ENCODE assay signal across 9 cellular contexts in genomic region chr19:58386166-58386575, GRCh38. TPM values are rescaled to one million over a fixed set of nuclear protein-coding genes. Genes with fewer than 3 reads are reported as not detected.
A peak's percentile ranks its signal among the peaks of the same experiment; 100 is the strongest.
DNase-seq lines count a peak whose midpoint lies in the region; ATAC-seq and TF ChIP-seq lines count a peak whose summit lies in the region.
"Had no signal": no experiment of that assay in that cellular context is flagged by ENCODE, and none has a peak within 500 bp of the region (broad histone marks: within the 10 kb centered on the region; RNA-seq: fewer than 3 reads in every experiment).

No MANE protein-coding gene starts in this region.

- peak overlapping the region; percentile 99 for H3K4me3 Mint-ChIP-seq in HFFc6

- no peaks in the 10 kb centered on the region for H3K9me3 ChIP-seq in DOHH2 (ENCODE audit: control insufficient read depth, insufficient read depth, low read length)
- no peaks in the 10 kb centered on the region for H3K9me3 ChIP-seq in WERI-Rb-1 (ENCODE audit: severe bottlenecking)
- no peaks in the 10 kb centered on the region for H3K9me3 ChIP-seq in sigmoid colon

- DNase-seq in HFFc6 (no peak), WERI-Rb-1 (peak; percentile 35), Right ventricle myocardium superior (no peak), sigmoid colon (no peak), cerebellum (ENCODE audit: low spot score) (no peak), SIG-M5 treated with dmso at 0.1 percent for 504 hours (lab: John Stamatoyannopoulos, UW; ENCODE audit: unreplicated experiment) (no peak), NAMALWA (ENCODE audit: low spot score) (no peak)

- H3K9me2 ChIP-seq in DOHH2 (replicated peaks; ENCODE audit: control insufficient read depth, low read length): no peaks in the 10 kb centered on the region

- TF ChIP-seq CTCF in DOHH2 (IDR thresholded peaks at IDR 0.05; ENCODE audit: low read depth, low read length, poor library complexity, severe bottlenecking) (no peak), HFFc6 (IDR thresholded peaks at IDR 0.05) (no peak), WERI-Rb-1 (IDR thresholded peaks at IDR 0.05; ENCODE audit: low read depth, low read length) (no peak), sigmoid colon (IDR thresholded peaks at IDR 0.05) (no peak)

- no peak for TF ChIP-seq EP300 in sigmoid colon (IDR thresholded peaks at IDR 0.05)

- peaks cover 9% of the 10 kb centered on the region for H3K27me3 Mint-ChIP-seq in HFFc6 (ENCODE audit: insufficient read depth)

- peaks cover 11% of the 10 kb centered on the region for H3F3A ChIP-seq in DOHH2 (ENCODE audit: control insufficient read depth, insufficient read depth)

- peak; percentile 23 for ATAC-seq in Right ventricle myocardium superior (ENCODE audit: poor library complexity)

- H3K4me3 ChIP-seq in DOHH2 (ENCODE audit: low read length) (peak overlapping the region; percentile 88), WERI-Rb-1 (ENCODE audit: low read depth, low read length) (peak overlapping the region; percentile 98), sigmoid colon (peak overlapping the region; percentile 66 to 87 (median 82))

- H3K27ac ChIP-seq in DOHH2 (ENCODE audit: low read depth, low read length) (peak overlapping the region; percentile 82), WERI-Rb-1 (peak overlapping the region; percentile 98), sigmoid colon (peak overlapping the region; percentile 93 to 98 (median 98))

- peak overlapping the region; percentile 97 for H3K27ac Mint-ChIP-seq in HFFc6

- H3K36me3 Mint-ChIP-seq in HFFc6 (ENCODE audit: low read depth): peaks cover 30% of the 10 kb centered on the region

- H3K36me3 ChIP-seq in DOHH2 (ENCODE audit: control insufficient read depth, low read length) (peaks cover 36% of the 10 kb centered on the region), WERI-Rb-1 (peaks cover 30% of the 10 kb centered on the region), sigmoid colon (peaks cover 0 to 29% (median 8%) of the 10 kb centered on the region in 4 donors)

- no peaks in the 10 kb centered on the region for H3K27me3 ChIP-seq in DOHH2 (ENCODE audit: control insufficient read depth, low read length)
- no peaks in the 10 kb centered on the region for H3K27me3 ChIP-seq in WERI-Rb-1 (ENCODE audit: insufficient read depth, low read depth, severe bottlenecking)
- H3K27me3 ChIP-seq in sigmoid colon: no peaks in the 10 kb centered on the region

- peaks cover 71% of the 10 kb centered on the region for H3K79me2 ChIP-seq in DOHH2 (ENCODE audit: control insufficient read depth, low read length)

- peaks cover 44% of the 10 kb centered on the region for H3K4me1 ChIP-seq in DOHH2 (ENCODE audit: control insufficient read depth, low read length)
- H3K4me1 ChIP-seq in sigmoid colon: peaks cover 0 to 58% (median 34%) of the 10 kb centered on the region in 4 donors

- peaks cover 14% of the 10 kb centered on the region for H4K20me1 ChIP-seq in DOHH2 (ENCODE audit: control insufficient read depth, insufficient read depth, low read depth, low read length)

- intact Hi-C loops in Right ventricle myocardium superior (cut with DNase I): no loop called here
- intact Hi-C loops in sigmoid colon (cut with DNase I): loop anchor here (2.0 kb wide), 1 partner anchor 23 kb away; the partner anchor contains the start of gene ZNF584

- no peaks in the 10 kb centered on the region for H3K9me3 Mint-ChIP-seq in HFFc6

- 1 to 2% methylated on average over 29 of the region's 29 CpGs for WGBS in sigmoid colon, 2 donors

- peak overlapping the region; percentile 98 for H3K4me2 ChIP-seq in DOHH2 (ENCODE audit: low read length)

- H3K4me1 Mint-ChIP-seq in HFFc6 (ENCODE audit: low read depth): peaks cover 35% of the 10 kb centered on the region

- TF ChIP-seq POLR2A in sigmoid colon (IDR thresholded peaks at IDR 0.05): no peak

RNA-seq across cellular contexts. Expression of gene RPS5, which starts 0.9 kb away (rescaled TPM):
- 1,000 to 10,000 TPM in 4 of 6 experiments, 100 to 1,000 TPM in 2; 958 to 1,072 (median 1,017) TPM for total RNA-seq in HFFc6 (2021; fragmentation: NEBNext Ultra II Directional; extraction: Animal tissue kit (Norgen Biotek cat#: 25700))
- 481 TPM for total RNA-seq in Right ventricle myocardium superior
- total RNA-seq in sigmoid colon: 1,000 to 10,000 TPM; 1,322 to 2,581 (median 2,411) TPM
- 1,000 to 10,000 TPM; 1,097 to 1,974 (median 1,406) TPM for polyA plus RNA-seq in sigmoid colon
- total RNA-seq in cerebellum: 920 TPM

RNA-seq across cellular contexts. Expression of gene ZNF837, which starts 5.3 kb away (rescaled TPM):
- total RNA-seq in HFFc6 (2021; fragmentation: NEBNext Ultra II Directional; extraction: Animal tissue kit (Norgen Biotek cat#: 25700)): 1 to 10 TPM in 2 of 6 experiments, under 1 TPM in 4; 0.63 to 1.3 (median 0.75) TPM
- total RNA-seq in Right ventricle myocardium superior (0.13 TPM), sigmoid colon (1 to 10 TPM in 3 of 4 donors, under 1 TPM in 1; 0.66 to 2.2 (median 1.5) TPM), cerebellum (0.73 TPM)
- 1 to 10 TPM; 1.2 to 2.5 (median 1.8) TPM for polyA plus RNA-seq in sigmoid colon

RNA-seq across cellular contexts. Expression of gene RNF225, which starts 9.3 kb away (rescaled TPM):
- under 1 TPM in 2 of 6 experiments, not detected in 4; 0.26 to 0.39 TPM for total RNA-seq in HFFc6 (2021; fragmentation: NEBNext Ultra II Directional; extraction: Animal tissue kit (Norgen Biotek cat#: 25700))
- total RNA-seq in Right ventricle myocardium superior: not detected
- not detected for total RNA-seq in sigmoid colon
- polyA plus RNA-seq in sigmoid colon: under 1 TPM in 1 of 3 donors, not detected in 2; 0.07 TPM
- total RNA-seq in cerebellum: not detected
- total RNA-seq: RPMI7951 had no signal

RNA-seq across cellular contexts. Expression of gene ZNF584, which starts 22.3 kb away (rescaled TPM):
- 10 to 100 TPM; 13.3 to 15.0 (median 14.0) TPM for total RNA-seq in HFFc6 (2021; fragmentation: NEBNext Ultra II Directional; extraction: Animal tissue kit (Norgen Biotek cat#: 25700))
- 16.1 TPM for total RNA-seq in Right ventricle myocardium superior
- total RNA-seq in sigmoid colon: 10 to 100 TPM in 2 of 4 donors, 1 to 10 TPM in 2; 8.2 to 21.4 (median 12.0) TPM
- polyA plus RNA-seq in sigmoid colon: 1 to 10 TPM; 3.0 to 7.3 (median 4.8) TPM
- 18.9 TPM for total RNA-seq in cerebellum

RNA-seq across cellular contexts. Expression of gene ZNF497, which starts 23.6 kb away (rescaled TPM):
- total RNA-seq in HFFc6 (2021; fragmentation: NEBNext Ultra II Directional; extraction: Animal tissue kit (Norgen Biotek cat#: 25700)): under 1 TPM; 0.16 to 0.35 (median 0.27) TPM
- total RNA-seq in Right ventricle myocardium superior (0.30 TPM), sigmoid colon (under 1 TPM; 0.28 to 0.54 (median 0.43) TPM), cerebellum (7.0 TPM)
- under 1 TPM in 2 of 3 donors, not detected in 1; 0.46 to 0.79 TPM for polyA plus RNA-seq in sigmoid colon
